18 cellular contexts compared by ENCODE assay signal in genomic region chr4:85677286-85677685, GRCh38.
DNase-seq lines count a peak whose midpoint lies in the region; ATAC-seq and TF ChIP-seq lines count a peak whose summit lies in the region.
"Had no signal": no experiment of that assay in that cellular context is flagged by ENCODE, and none has a peak within 500 bp of the region (broad histone marks: within the 10 kb centered on the region; RNA-seq: fewer than 3 reads in every experiment).

No MANE protein-coding gene starts in this region.

- H3K27me3 ChIP-seq in Karpas-422 (ENCODE audit: low read length) (no peaks in the 10 kb centered on the region), SU-DHL-6 (ENCODE audit: low read length) (no peaks in the 10 kb centered on the region), brain microvascular endothelial cell (replicated peaks) (no peaks in the 10 kb centered on the region)
- H3K27me3 ChIP-seq: body of pancreas, suprapubic skin had no signal

- TF ChIP-seq CTCF in SU-DHL-6 (IDR thresholded peaks at IDR 0.05; ENCODE audit: insufficient read depth, low read length, poor library complexity, severe bottlenecking) (no peak), mucosa of descending colon (IDR thresholded peaks at IDR 0.05) (no peak), brain microvascular endothelial cell (IDR thresholded peaks at IDR 0.05; ENCODE audit: low read depth, low read length, missing control alignments) (no peak)

- H2AFZ ChIP-seq in Karpas-422 (ENCODE audit: low read length) (no peak overlapping the region), SU-DHL-6 (ENCODE audit: low read depth, low read length, severe bottlenecking) (no peak overlapping the region)

- H3K4me3 Mint-ChIP-seq in T-helper 17 cell: no peak overlapping the region
- H3K4me3 Mint-ChIP-seq: activated naive CD4-positive, alpha-beta T cell treated with anti-CD3 and anti-CD28 coated beads, Interleukin-2, amount 10 ng/mL, durations not matched to agents 7 days and 5 days; T-helper 2 cell treated with Interferon-gamma antibody and Interleukin-4, amounts not matched to agents 5 μg/mL and 100 μg/mL, for 36 hours had no signal

- H3K9ac ChIP-seq in Karpas-422 (ENCODE audit: low read length) (no peak overlapping the region), SU-DHL-6 (ENCODE audit: low read length) (no peak overlapping the region)

- DNase-seq in COR-L47 (lab: John Stamatoyannopoulos, UW) (peak; percentile 81), Karpas-422 (no peak), iris pigment epithelial cell (ENCODE audit: low read depth) (peak; percentile 38), mucosa of descending colon (no peak), brain microvascular endothelial cell (no peak), T-helper 17 cell (no peak)
- DNase-seq: activated CD4-positive, alpha-beta T cell treated with anti-CD3 and anti-CD28 coated beads for 48 hours; activated naive CD4-positive, alpha-beta T cell treated with anti-CD3 and anti-CD28 coated beads, Interleukin-2, amount 10 ng/mL, durations not matched to agents 7 days and 5 days; Calu3; left ventricle myocardium inferior; SHP77 treated with DMSO at 0.1 percent for 48 hours; stimulated activated CD4-positive, alpha-beta T cell treated with anti-CD3 and anti-CD28 coated beads, Interleukin-4, amount 100 ng/mL, for 24 hours; stimulated activated CD8-positive, alpha-beta memory T cell treated with anti-CD3 and anti-CD28 coated beads, Interleukin-4, amount 100 ng/mL, for 48 hours had no signal

- no peaks in the 10 kb centered on the region for H3K36me3 Mint-ChIP-seq in T-helper 17 cell (ENCODE audit: low read depth)
- H3K36me3 Mint-ChIP-seq: activated naive CD4-positive, alpha-beta T cell treated with anti-CD3 and anti-CD28 coated beads, Interleukin-2, amount 10 ng/mL, durations not matched to agents 7 days and 5 days had no signal

- H3K79me2 ChIP-seq in Karpas-422 (ENCODE audit: low read length) (peaks cover 14% of the 10 kb centered on the region), SU-DHL-6 (ENCODE audit: insufficient read depth, low read length) (peaks cover 10% of the 10 kb centered on the region; the same call in 1 of the 2 replicates)

- H3F3A ChIP-seq in SU-DHL-6 (ENCODE audit: insufficient read depth): peaks cover 9% of the 10 kb centered on the region; the same call in 1 of the 2 replicates

- H3K9me3 ChIP-seq in Karpas-422 (ENCODE audit: low read length): no peaks in the 10 kb centered on the region
- H3K9me3 ChIP-seq in SU-DHL-6 (ENCODE audit: insufficient read depth, low read length): no peaks in the 10 kb centered on the region
- no peaks in the 10 kb centered on the region for H3K9me3 ChIP-seq in mucosa of descending colon
- no peaks in the 10 kb centered on the region for H3K9me3 ChIP-seq in T-helper 17 cell (ENCODE audit: control insufficient read depth, low read length, poor library complexity, severe bottlenecking)
- H3K9me3 ChIP-seq: body of pancreas, left ventricle myocardium inferior, suprapubic skin had no signal

- H3K36me3 ChIP-seq in Karpas-422 (ENCODE audit: insufficient read depth, low read length) (no peaks in the 10 kb centered on the region), SU-DHL-6 (ENCODE audit: low read length) (no peaks in the 10 kb centered on the region), mucosa of descending colon (ENCODE audit: low read depth) (no peaks in the 10 kb centered on the region), brain microvascular endothelial cell (replicated peaks) (no peaks in the 10 kb centered on the region)
- H3K36me3 ChIP-seq: left ventricle myocardium inferior, suprapubic skin had no signal

- peak overlapping the region; percentile 44 for H3K27ac ChIP-seq in Karpas-422 (ENCODE audit: low read length)
- peak overlapping the region; percentile 51 for H3K27ac ChIP-seq in SU-DHL-6 (ENCODE audit: low read depth, low read length)
- H3K27ac ChIP-seq in brain microvascular endothelial cell: no peak overlapping the region
- H3K27ac ChIP-seq: body of pancreas, left ventricle myocardium inferior, suprapubic skin had no signal

- H3K27ac Mint-ChIP-seq in T-helper 17 cell: no peak overlapping the region
- H3K27ac Mint-ChIP-seq: activated naive CD4-positive, alpha-beta T cell treated with anti-CD3 and anti-CD28 coated beads, Interleukin-2, amount 10 ng/mL, durations not matched to agents 7 days and 5 days; T-helper 2 cell treated with Interferon-gamma antibody and Interleukin-4, amounts not matched to agents 5 μg/mL and 100 μg/mL, for 36 hours had no signal

- intact Hi-C loops in mucosa of descending colon (cut with DNase I, micrococcal nuclease): no loop called here

- ATAC-seq in mucosa of descending colon (no peak), GM21576 (IDR thresholded peaks at IDR 0.05; ENCODE audit: unreplicated experiment) (no peak), T-helper 17 cell (no peak)
- ATAC-seq: body of pancreas had no signal

- H4K20me1 ChIP-seq in Karpas-422 (ENCODE audit: insufficient read depth, low read depth, low read length): no peaks in the 10 kb centered on the region
- no peaks in the 10 kb centered on the region for H4K20me1 ChIP-seq in SU-DHL-6 (ENCODE audit: low read depth, low read length)

- H3K9me2 ChIP-seq in Karpas-422 (replicated peaks; ENCODE audit: insufficient read depth, low read length) (no peaks in the 10 kb centered on the region), SU-DHL-6 (replicated peaks; ENCODE audit: insufficient read depth, low read length) (no peaks in the 10 kb centered on the region)

- H3K4me2 ChIP-seq in Karpas-422 (ENCODE audit: low read depth, low read length, poor library complexity, severe bottlenecking) (no peak overlapping the region), SU-DHL-6 (ENCODE audit: low read depth, low read length, poor library complexity, severe bottlenecking) (no peak overlapping the region)

- in situ Hi-C loops in brain microvascular endothelial cell (cut with HindIII; ENCODE audit: low pct_ligation_motif_present, low sequenced_read_pairs): no loop called here

- H3K4me1 ChIP-seq in Karpas-422 (ENCODE audit: low read length) (peaks cover 76% of the 10 kb centered on the region), mucosa of descending colon (ENCODE audit: low read depth) (no peaks in the 10 kb centered on the region)
- H3K4me1 ChIP-seq: body of pancreas had no signal

- no peaks in the 10 kb centered on the region for H3K27me3 Mint-ChIP-seq in T-helper 17 cell
- H3K27me3 Mint-ChIP-seq: activated naive CD4-positive, alpha-beta T cell treated with anti-CD3 and anti-CD28 coated beads, Interleukin-2, amount 10 ng/mL, durations not matched to agents 7 days and 5 days had no signal

- H3K4me3 ChIP-seq in Karpas-422 (ENCODE audit: low read length) (no peak overlapping the region), SU-DHL-6 (ENCODE audit: insufficient read depth, low read length, poor library complexity, severe bottlenecking) (no peak overlapping the region), mucosa of descending colon (no peak overlapping the region), brain microvascular endothelial cell (ENCODE audit: low read depth, low read length) (no peak overlapping the region)
- H3K4me3 ChIP-seq: body of pancreas, left ventricle myocardium inferior, suprapubic skin had no signal

- H3K4me1 Mint-ChIP-seq in T-helper 17 cell: no peaks in the 10 kb centered on the region
- H3K4me1 Mint-ChIP-seq: activated naive CD4-positive, alpha-beta T cell treated with anti-CD3 and anti-CD28 coated beads, Interleukin-2, amount 10 ng/mL, durations not matched to agents 7 days and 5 days had no signal

Comparison
In these comparisons a context has a peak if more than half of its experiments do, and no peak if none do; other contexts are left out.
1. DNase-seq: peak in COR-L47 (single experiment) and iris pigment epithelial cell (single experiment); none in Karpas-422 (single experiment), mucosa of descending colon (0 of 3), brain microvascular endothelial cell (single experiment) and T-helper 17 cell (0 of 3).